In genomic region chr19:7883105-7883504, GRCh38 we compare ENCODE assay signal across 19 cellular contexts.
"Had no signal": no experiment of that assay in that cellular context is flagged by ENCODE, and none has a peak within 500 bp of the region (broad histone marks: within the 10 kb centered on the region; RNA-seq: fewer than 3 reads in every experiment).

No MANE protein-coding gene starts in this region.

- H3K27ac ChIP-seq: epithelial cell of prostate, esophagus muscularis mucosa, gastroesophageal sphincter, psoas muscle, sigmoid colon, skin epidermis had no signal

- ATAC-seq: effector memory CD8-positive, alpha-beta T cell; gastroesophageal sphincter; left lobe of liver; naive thymus-derived CD4-positive, alpha-beta T cell; psoas muscle had no signal

- H3K36me3 Mint-ChIP-seq: naive thymus-derived CD4-positive, alpha-beta T cell had no signal

- H3K27ac Mint-ChIP-seq: dendritic cell treated with granulocyte-macrophage colony-stimulating factor and Interleukin-4, amounts not matched to agents 40 ng/mL and 50 ng/mL, for 4 days; effector memory CD8-positive, alpha-beta T cell; naive thymus-derived CD4-positive, alpha-beta T cell; nephron progenitor cell had no signal

- DNase-seq: effector memory CD8-positive, alpha-beta T cell; glutamatergic neuron; islet precursor cell; mammary epithelial cell; naive thymus-derived CD4-positive, alpha-beta T cell; nephron progenitor cell; psoas muscle; retina; sigmoid colon; stimulated activated CD4-positive, alpha-beta T cell treated with anti-CD3 and anti-CD28 coated beads, Interleukin-2, amount 100 ng/mL, for 24 hours; stimulated activated CD4-positive, alpha-beta T cell treated with anti-CD3 and anti-CD28 coated beads, Interleukin-4, amount 100 ng/mL, for 4 hours; stimulated activated naive CD4-positive, alpha-beta T cell treated with Interleukin-2 at 50 U/mL for 16 hours; trophoblast cell had no signal

- H3K4me1 Mint-ChIP-seq: nephron progenitor cell had no signal

- H3K4me3 Mint-ChIP-seq: dendritic cell treated with granulocyte-macrophage colony-stimulating factor and Interleukin-4, amounts not matched to agents 40 ng/mL and 50 ng/mL, for 4 days; effector memory CD8-positive, alpha-beta T cell; naive thymus-derived CD4-positive, alpha-beta T cell; nephron progenitor cell had no signal

- H3K9me3 Mint-ChIP-seq: dendritic cell treated with granulocyte-macrophage colony-stimulating factor and Interleukin-4, amounts not matched to agents 40 ng/mL and 50 ng/mL, for 4 days; effector memory CD8-positive, alpha-beta T cell; nephron progenitor cell had no signal
